30 cellular contexts compared by ENCODE assay signal in the genomic region with DNA sequence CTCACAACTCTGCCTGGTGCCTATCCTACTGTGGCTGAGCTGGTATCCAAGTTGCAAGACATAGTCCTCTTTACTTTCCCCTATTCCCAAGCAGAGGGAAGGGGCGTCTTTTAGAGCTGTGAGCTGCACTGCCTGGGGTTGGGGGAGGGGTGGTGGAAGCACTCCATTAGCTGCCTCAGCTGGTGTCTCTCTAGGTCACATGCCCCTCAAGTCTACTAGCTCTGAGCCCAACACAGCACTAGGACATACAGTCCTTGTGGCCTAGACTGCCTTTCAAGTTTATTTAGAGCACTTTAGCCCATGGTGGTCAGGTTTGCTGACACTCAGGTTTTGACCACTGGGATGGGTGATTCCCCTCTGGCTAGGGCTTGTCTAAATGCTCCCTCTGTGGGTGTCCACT.
"Had no signal": no experiment of that assay in that cellular context is flagged by ENCODE, and none has a peak within 500 bp of the region (broad histone marks: within the 10 kb centered on the region; RNA-seq: fewer than 3 reads in every experiment).

No MANE protein-coding gene starts in this region.

- H3K36me3 Mint-ChIP-seq: brain; stimulated activated effector memory CD8-positive, alpha-beta T cell treated with anti-CD3 and anti-CD28 coated beads, Interleukin-12 subunit alpha, Interleukin-12 subunit beta, amount 100 ng/mL, for 72 hours had no signal

- H3K36me3 ChIP-seq: ascending aorta, cardiac muscle cell, lower lobe of right lung, ovary, thoracic aorta, vagina had no signal

- ATAC-seq: activated T-cell treated with anti-CD3 and anti-CD28 coated beads, Interleukin-2, amount 50 U/mL, for 72 hours; gastroesophageal sphincter; left lobe of liver; lower lobe of right lung; sciatic nerve; stimulated activated effector memory CD8-positive, alpha-beta T cell treated with anti-CD3 and anti-CD28 coated beads, Interleukin-12 subunit alpha, Interleukin-12 subunit beta, amount 100 ng/mL, for 72 hours had no signal

- H3K27me3 Mint-ChIP-seq: activated naive CD8-positive, alpha-beta T cell treated with anti-CD3 and anti-CD28 coated beads for 36 hours; progenitor cell of endocrine pancreas; stimulated activated naive CD8-positive, alpha-beta T cell treated with anti-CD3 and anti-CD28 coated beads, Interleukin-15, Interleukin-2, amounts not matched to agents 100 ng/mL and 50 ng/mL, for 24 hours had no signal

- H3K4me1 Mint-ChIP-seq: activated naive CD8-positive, alpha-beta T cell treated with anti-CD3 and anti-CD28 coated beads for 36 hours; brain; stimulated activated effector memory CD8-positive, alpha-beta T cell treated with anti-CD3 and anti-CD28 coated beads, Interleukin-12 subunit alpha, Interleukin-12 subunit beta, amount 100 ng/mL, for 72 hours had no signal

- H3K27ac Mint-ChIP-seq: activated naive CD8-positive, alpha-beta T cell treated with anti-CD3 and anti-CD28 coated beads for 36 hours; activated T-cell treated with anti-CD3 and anti-CD28 coated beads, Interleukin-2, amount 50 U/mL, for 72 hours; brain; nephron; progenitor cell of endocrine pancreas; stimulated activated effector memory CD8-positive, alpha-beta T cell treated with anti-CD3 and anti-CD28 coated beads, Interleukin-12 subunit alpha, Interleukin-12 subunit beta, amount 100 ng/mL, for 72 hours; stimulated activated naive CD8-positive, alpha-beta T cell treated with anti-CD3 and anti-CD28 coated beads, Interleukin-15, Interleukin-2, amounts not matched to agents 100 ng/mL and 50 ng/mL, for 24 hours had no signal

- FAIRE-seq: small intestine had no signal

- H3K9me3 ChIP-seq: ascending aorta, gastroesophageal sphincter, lower lobe of right lung, ovary, thoracic aorta, vagina had no signal

- DNase-seq: activated CD4-positive, alpha-beta T cell treated with anti-CD3 and anti-CD28 coated beads for 4 hours; activated CD4-positive, alpha-beta T cell treated with anti-CD3 and anti-CD28 coated beads, Interleukin-2, amount 50 U/mL, for 4 hours; activated naive CD4-positive, alpha-beta T cell treated with Interleukin-2 at 50 U/mL for 16 hours; activated naive CD8-positive, alpha-beta T cell treated with anti-CD3 and anti-CD28 coated beads for 36 hours; activated T-cell treated with anti-CD3 and anti-CD28 coated beads for 4 hours; activated T-cell treated with anti-CD3 and anti-CD28 coated beads, Interleukin-2, amount 50 U/mL, for 72 hours; dorsolateral prefrontal cortex; effector memory CD4-positive, alpha-beta T cell; head of caudate nucleus; hypothalamus; kidney glomerular epithelial cell; lower lobe of right lung; mesenchymal stem cell; ovary; small intestine; stimulated activated CD4-positive, alpha-beta T cell treated with anti-CD3 and anti-CD28 coated beads, Interleukin-4, amount 100 ng/mL, for 24 hours; trophoblast cell had no signal

- H3K4me3 Mint-ChIP-seq: activated naive CD8-positive, alpha-beta T cell treated with anti-CD3 and anti-CD28 coated beads for 36 hours; activated T-cell treated with anti-CD3 and anti-CD28 coated beads, Interleukin-2, amount 50 U/mL, for 72 hours; brain; nephron; stimulated activated effector memory CD8-positive, alpha-beta T cell treated with anti-CD3 and anti-CD28 coated beads, Interleukin-12 subunit alpha, Interleukin-12 subunit beta, amount 100 ng/mL, for 72 hours; stimulated activated naive CD8-positive, alpha-beta T cell treated with anti-CD3 and anti-CD28 coated beads, Interleukin-15, Interleukin-2, amounts not matched to agents 100 ng/mL and 50 ng/mL, for 24 hours had no signal

- H3K4me1 ChIP-seq: ascending aorta, gastroesophageal sphincter, lower lobe of right lung, vagina had no signal

- H3K27me3 ChIP-seq: ascending aorta, cardiac muscle cell, dorsolateral prefrontal cortex, gastroesophageal sphincter, ovary, vagina had no signal

- H3K9me3 Mint-ChIP-seq: activated naive CD8-positive, alpha-beta T cell treated with anti-CD3 and anti-CD28 coated beads for 36 hours; stimulated activated effector memory CD8-positive, alpha-beta T cell treated with anti-CD3 and anti-CD28 coated beads, Interleukin-12 subunit alpha, Interleukin-12 subunit beta, amount 100 ng/mL, for 72 hours had no signal

- H3K27ac ChIP-seq: ascending aorta, cardiac muscle cell, coronary artery, dorsolateral prefrontal cortex, gastroesophageal sphincter, lower lobe of right lung, ovary, thoracic aorta, vagina had no signal

- H3K4me3 ChIP-seq: ascending aorta, cardiac muscle cell, coronary artery, dorsolateral prefrontal cortex, gastroesophageal sphincter, lower lobe of right lung, ovary, thoracic aorta, vagina had no signal
